In genomic region chr3:99872633-99873254, GRCh38 we compare ENCODE assay signal across 9 cellular contexts. TPM values are rescaled to one million over a fixed set of nuclear protein-coding genes. Genes with fewer than 3 reads are reported as not detected.
DNase-seq lines count a peak whose midpoint lies in the region; ATAC-seq, FAIRE-seq and TF ChIP-seq lines count a peak whose summit lies in the region.
"Had no signal": no experiment of that assay in that cellular context is flagged by ENCODE, and none has a peak within 500 bp of the region (broad histone marks: within the 10 kb centered on the region; RNA-seq: fewer than 3 reads in every experiment).

No MANE protein-coding gene starts in this region.

- H3K9me3 Mint-ChIP-seq in nephron (no peaks in the 10 kb centered on the region), natural killer cell (no peaks in the 10 kb centered on the region)
- H3K9me3 Mint-ChIP-seq: IgD-negative memory B cell had no signal

- H3K27ac ChIP-seq in substantia nigra (ENCODE audit: low read depth, low read length, poor library complexity, severe bottlenecking) = no peak overlapping the region

- H3K4me3 Mint-ChIP-seq in nephron (peak overlapping the region; percentile 25 to 35 (median 31)), natural killer cell (no peak overlapping the region)
- H3K4me3 Mint-ChIP-seq: IgD-negative memory B cell had no signal

- H3K36me3 Mint-ChIP-seq in nephron (ENCODE audit: low read depth) (no peaks in the 10 kb centered on the region), natural killer cell (no peaks in the 10 kb centered on the region)
- H3K36me3 Mint-ChIP-seq: IgD-negative memory B cell had no signal

- intact Hi-C loops in natural killer cell (cut with micrococcal nuclease) = no loop called here

- peak; percentile 68 for FAIRE-seq in GM18507 (lab: Jason Lieb, UNC)
- FAIRE-seq in RCC 7860 (lab: Jason Lieb, UNC) = peak; percentile 49

- ATAC-seq in GM21786 (IDR thresholded peaks at IDR 0.05; ENCODE audit: unreplicated experiment) = peak; percentile 43
- ATAC-seq in natural killer cell = no peak

- H3K27ac Mint-ChIP-seq in nephron (peak overlapping the region in 2 of 3 experiments; percentile 33 to 68), natural killer cell (no peak overlapping the region)

- H3K4me1 Mint-ChIP-seq in nephron (peaks cover 43% of the 10 kb centered on the region), natural killer cell (peaks cover 12 to 16% of the 10 kb centered on the region in 2 donors)

- H3K27me3 Mint-ChIP-seq in nephron (ENCODE audit: low read depth) = peaks cover 8% of the 10 kb centered on the region
- peaks cover 0 to 18% of the 10 kb centered on the region in 2 donors for H3K27me3 Mint-ChIP-seq in natural killer cell (ENCODE audit: low read depth in 2 of 2)
- H3K27me3 Mint-ChIP-seq: IgD-negative memory B cell had no signal

- TF ChIP-seq CTCF in nephron (IDR thresholded peaks at IDR 0.05; ENCODE audit: unreplicated experiment in 3 of 3) (no peak), natural killer cell (IDR thresholded peaks at IDR 0.05) (no peak)

- DNase-seq in GM18507 (ENCODE audit: extremely low spot score, insufficient read length, low read depth) (no peak), RCC 7860 (ENCODE audit: low spot score) (peak; percentile 29), DMS 273 treated with DMSO at 0.1 percent for 48 hours (lab: John Stamatoyannopoulos, UW) (no peak), HT-29 (ENCODE audit: low spot score) (no peak), substantia nigra (lab: John Stamatoyannopoulos, UW) (no peak), natural killer cell (no peak)

RNA-seq across cellular contexts. Expression of gene CMSS1, which starts 55.1 kb away (rescaled TPM):
- 18.3 and 25.3 TPM in 2 replicates for total RNA-seq in HT-29 (2014; rRNA removed; shearing (Covaris generic))
- 10 to 100 TPM in 1 of 3 donors, 1 to 10 TPM in 2; 7.8 to 12.7 (median 9.2) TPM for total RNA-seq in natural killer cell

Comparison
In these comparisons a context has a peak if more than half of its experiments do, and no peak if none do; other contexts are left out.
1. H3K27ac Mint-ChIP-seq: peak in nephron (2 of 3); none in natural killer cell (0 of 2).